In the genomic region with DNA sequence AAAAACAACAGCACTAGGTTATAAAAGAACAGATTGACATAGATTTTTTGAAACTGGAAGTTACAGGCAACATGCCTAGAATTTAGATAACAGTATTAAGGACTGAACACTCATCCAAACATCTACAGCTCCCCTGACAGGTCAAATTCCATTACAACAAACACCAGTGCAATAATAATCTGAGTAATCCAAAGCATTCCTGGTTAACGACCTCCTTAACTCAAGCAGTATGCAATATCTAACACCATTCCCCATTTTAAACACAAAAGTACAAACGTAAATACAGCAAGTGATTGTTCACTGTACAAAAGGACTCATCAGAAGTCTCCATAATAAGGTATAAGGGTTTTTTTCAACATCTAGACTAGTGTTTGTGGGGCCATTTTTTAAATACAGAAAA, we compare ENCODE assay signal across 11 cellular contexts. TPM values are rescaled to one million over a fixed set of nuclear protein-coding genes. Genes with fewer than 3 reads are reported as not detected.
A peak's percentile ranks its signal among the peaks of the same experiment; 100 is the strongest.
DNase-seq lines count a peak whose midpoint lies in the region; ATAC-seq and TF ChIP-seq lines count a peak whose summit lies in the region.
"Had no signal": no experiment of that assay in that cellular context is flagged by ENCODE, and none has a peak within 500 bp of the region (broad histone marks: within the 10 kb centered on the region; RNA-seq: fewer than 3 reads in every experiment).

No MANE protein-coding gene starts in this region.

- in situ Hi-C loops in gastrocnemius medialis (cut with MboI; ENCODE audit: low sequenced_read_pairs in 4 of 4) = no loop called here

- H3K36me3 Mint-ChIP-seq in osteocyte (ENCODE audit: unreplicated experiment) = peaks cover 2% of the 10 kb centered on the region
- H3K36me3 Mint-ChIP-seq in activated CD4-positive, alpha-beta T cell treated with anti-CD3 and anti-CD28 coated beads for 36 hours (ENCODE audit: low read depth) = peaks cover 6% of the 10 kb centered on the region

- H3K9ac ChIP-seq in adipocyte (ENCODE audit: low read length) = peak overlapping the region; percentile 61

- no peak for TF ChIP-seq POLR2A in gastrocnemius medialis (IDR thresholded peaks at IDR 0.05)

- POLR2A ChIA-PET in activated CD4-positive, alpha-beta T cell treated with anti-CD3 and anti-CD28 coated beads for 36 hours (lab: Charles Lee) = no interaction called here

- H3K4me3 Mint-ChIP-seq in osteocyte (ENCODE audit: unreplicated experiment) = peak overlapping the region; percentile 7
- no peak overlapping the region for H3K4me3 Mint-ChIP-seq in activated CD4-positive, alpha-beta T cell treated with anti-CD3 and anti-CD28 coated beads for 36 hours

- no peak for ATAC-seq in gastrocnemius medialis
- ATAC-seq in activated CD4-positive, alpha-beta T cell treated with anti-CD3 and anti-CD28 coated beads for 36 hours = no peak
- ATAC-seq: body of pancreas had no signal

- TF ChIP-seq CTCF in fibroblast of the aortic adventitia (IDR thresholded peaks at IDR 0.05; ENCODE audit: insufficient read depth, low read length) = no peak
- no peak for TF ChIP-seq CTCF in osteocyte (IDR thresholded peaks at IDR 0.05)
- TF ChIP-seq CTCF in gastrocnemius medialis (IDR thresholded peaks at IDR 0.05 in 4 of 5, conservative IDR thresholded peaks at IDR 0.05 in 1 of 5) = no peak

- H3K27me3 ChIP-seq in adipocyte (replicated peaks; ENCODE audit: control insufficient read depth, insufficient read depth, low read length) (no peaks in the 10 kb centered on the region), gastrocnemius medialis (no peaks in the 10 kb centered on the region)
- H3K27me3 ChIP-seq: body of pancreas had no signal

- peak; percentile 60 for DNase-seq in GM04504 (ENCODE audit: low read depth)
- DNase-seq in adipocyte (ENCODE audit: low read depth) = peak; percentile 33
- peak; percentile 90 for DNase-seq in fibroblast of the aortic adventitia (ENCODE audit: low read depth)
- no peak for DNase-seq in osteocyte (ENCODE audit: extremely low spot score, unreplicated experiment)
- no peak for DNase-seq in gastrocnemius medialis
- no peak for DNase-seq in activated CD4-positive, alpha-beta T cell treated with anti-CD3 and anti-CD28 coated beads for 36 hours
- DNase-seq in NCI-H1092 treated with DMSO at 0.1 percent for 48 hours (lab: John Stamatoyannopoulos, UW) = no peak
- no peak for DNase-seq in stimulated activated CD4-positive, alpha-beta T cell treated with anti-CD3 and anti-CD28 coated beads, Interleukin-15, amount 100 ng/mL, for 24 hours
- DNase-seq: activated CD8-positive, alpha-beta memory T cell treated with anti-CD3 and anti-CD28 coated beads, Interleukin-2, amount 50 U/mL, for 48 hours; body of pancreas; NCI-H1048 had no signal

- H3K36me3 ChIP-seq in adipocyte (ENCODE audit: control insufficient read depth, insufficient read depth, low read length, severe bottlenecking) = no peaks in the 10 kb centered on the region
- no peaks in the 10 kb centered on the region for H3K36me3 ChIP-seq in gastrocnemius medialis

- no peak overlapping the region for H3K27ac ChIP-seq in gastrocnemius medialis
- H3K27ac ChIP-seq: body of pancreas had no signal

- H3K9me3 Mint-ChIP-seq in osteocyte (ENCODE audit: unreplicated experiment) = no peaks in the 10 kb centered on the region
- no peaks in the 10 kb centered on the region for H3K9me3 Mint-ChIP-seq in activated CD4-positive, alpha-beta T cell treated with anti-CD3 and anti-CD28 coated beads for 36 hours (ENCODE audit: low read depth)

- CTCF ChIA-PET in activated CD4-positive, alpha-beta T cell treated with anti-CD3 and anti-CD28 coated beads for 36 hours (lab: Charles Lee) = interaction anchor here (0.6 kb wide), 1 partner anchor 661 kb away, joined by 4 read pairs; no protein-coding TSS in a partner anchor

- intact Hi-C loops in gastrocnemius medialis (cut with DNase I; ENCODE audit: low total_unique reads) = no loop called here
- intact Hi-C loops in activated CD4-positive, alpha-beta T cell treated with anti-CD3 and anti-CD28 coated beads for 36 hours (cut with DNase I, micrococcal nuclease) = no loop called here

- H3K4me1 Mint-ChIP-seq in osteocyte (ENCODE audit: unreplicated experiment) = peaks cover 88% of the 10 kb centered on the region
- H3K4me1 Mint-ChIP-seq in activated CD4-positive, alpha-beta T cell treated with anti-CD3 and anti-CD28 coated beads for 36 hours = peaks cover 53% of the 10 kb centered on the region

- H3K9me3 ChIP-seq in adipocyte (ENCODE audit: control insufficient read depth, low read length) (peaks cover 7% of the 10 kb centered on the region), gastrocnemius medialis (no peaks in the 10 kb centered on the region)
- H3K9me3 ChIP-seq: body of pancreas had no signal

- peak overlapping the region; percentile 10 for H3K4me3 ChIP-seq in adipocyte (ENCODE audit: low read length)
- H3K4me3 ChIP-seq in fibroblast of the aortic adventitia (ENCODE audit: low read depth, low read length) = no peak overlapping the region
- H3K4me3 ChIP-seq in gastrocnemius medialis = no peak overlapping the region
- H3K4me3 ChIP-seq: body of pancreas had no signal

- peak overlapping the region; percentile 88 for H3K27ac Mint-ChIP-seq in osteocyte (ENCODE audit: unreplicated experiment)
- no peak overlapping the region for H3K27ac Mint-ChIP-seq in activated CD4-positive, alpha-beta T cell treated with anti-CD3 and anti-CD28 coated beads for 36 hours

- H3K4me1 ChIP-seq in adipocyte (ENCODE audit: control insufficient read depth, insufficient read depth, low read length) (peaks cover 31% of the 10 kb centered on the region), gastrocnemius medialis (no peaks in the 10 kb centered on the region)

- H3K27me3 Mint-ChIP-seq in osteocyte (ENCODE audit: unreplicated experiment) = no peaks in the 10 kb centered on the region
- H3K27me3 Mint-ChIP-seq in activated CD4-positive, alpha-beta T cell treated with anti-CD3 and anti-CD28 coated beads for 36 hours = no peaks in the 10 kb centered on the region

RNA-seq across cellular contexts. Expression of gene TSPAN5, which starts 30.5 kb away (rescaled TPM):
- 42.8 and 49.0 TPM in 2 replicates for total RNA-seq in fibroblast of the aortic adventitia (ENCODE audit: low replicate concordance)
- total RNA-seq in osteocyte = 64.2 and 66.0 TPM in 2 replicates
- total RNA-seq in gastrocnemius medialis = 10 to 100 TPM in 1 of 4 donors, under 1 TPM in 3; 0.55 to 18.7 (median 0.79) TPM
- 10 to 100 TPM; 18.4 to 23.6 TPM for total RNA-seq in activated CD4-positive, alpha-beta T cell treated with anti-CD3 and anti-CD28 coated beads for 36 hours

Comparison
In these comparisons a context has a peak if more than half of its experiments do, and no peak if none do; other contexts are left out.
1. DNase-seq: peak in GM04504 (single experiment), adipocyte (single experiment) and fibroblast of the aortic adventitia (single experiment); none in osteocyte (single experiment), gastrocnemius medialis (0 of 2), activated CD4-positive, alpha-beta T cell treated with anti-CD3 and anti-CD28 coated beads for 36 hours (single experiment), NCI-H1092 treated with DMSO at 0.1 percent for 48 hours (single experiment) and stimulated activated CD4-positive, alpha-beta T cell treated with anti-CD3 and anti-CD28 coated beads, Interleukin-15, amount 100 ng/mL, for 24 hours (single experiment).